In genomic region chr3:170007031-170007663, GRCh38 we compare ENCODE assay signal across 8 cellular contexts. TPM values are rescaled to one million over a fixed set of nuclear protein-coding genes. Genes with fewer than 3 reads are reported as not detected.
DNase-seq lines count a peak whose midpoint lies in the region; ATAC-seq and TF ChIP-seq lines count a peak whose summit lies in the region.

No MANE protein-coding gene starts in this region.

- H3K9me3 ChIP-seq in Peyer's patch = no peaks in the 10 kb centered on the region

- in situ Hi-C loops in ACHN (cut with HindIII; ENCODE audit: low pct_ligation_motif_present, low pct_unique_long_range_greater_than_20kb, low sequenced_read_pairs) = no loop called here

- no peak overlapping the region for H3K4me3 Mint-ChIP-seq in chondrocyte (ENCODE audit: unreplicated experiment)

- ATAC-seq in HG02885 (IDR thresholded peaks at IDR 0.05; ENCODE audit: poor library complexity, unreplicated experiment) = peak; percentile 94

- no peak for TF ChIP-seq CTCF in Peyer's patch (IDR thresholded peaks at IDR 0.05)
- TF ChIP-seq CTCF in chondrocyte (IDR thresholded peaks at IDR 0.05) = no peak

- H3K9me3 Mint-ChIP-seq in chondrocyte (ENCODE audit: low read depth) = no peaks in the 10 kb centered on the region

- DNase-seq in stimulated activated CD4-positive, alpha-beta T cell treated with anti-CD3 and anti-CD28 coated beads, Interleukin-12 subunit alpha, Interleukin-12 subunit beta, amount 100 ng/mL, for 48 hours (ENCODE audit: low read depth in 2 of 3, low spot score in 1 of 3) = peak; percentile 13 to 29 (median 15)
- no peak for DNase-seq in stimulated activated CD4-positive, alpha-beta T cell treated with anti-CD3 and anti-CD28 coated beads, Interleukin-4, amount 100 ng/mL, for 4 hours
- DNase-seq in Peyer's patch (peak in 2 of 3 donors; percentile 49 to 58), chondrocyte (ENCODE audit: low spot score) (no peak), stromal cell of bone marrow (ENCODE audit: low read depth) (peak; percentile 38), ACHN (no peak), NCI-H345 (lab: John Stamatoyannopoulos, UW) (no peak)

- no peaks in the 10 kb centered on the region for H3K36me3 ChIP-seq in Peyer's patch

- H3K4me1 Mint-ChIP-seq in chondrocyte (ENCODE audit: low read depth) = no peaks in the 10 kb centered on the region

- H3K4me1 ChIP-seq in Peyer's patch = peaks cover 0 to 5% (median 0%) of the 10 kb centered on the region in 4 donors

- no peak for TF ChIP-seq POLR2A in Peyer's patch (IDR thresholded peaks at IDR 0.05)

- no peak overlapping the region for H3K4me3 ChIP-seq in Peyer's patch

- H3K36me3 Mint-ChIP-seq in chondrocyte (ENCODE audit: low read depth) = peaks cover 1% of the 10 kb centered on the region

- H3K27ac Mint-ChIP-seq in chondrocyte (ENCODE audit: unreplicated experiment) = peak overlapping the region; percentile 3

- H3K27me3 ChIP-seq in Peyer's patch = no peaks in the 10 kb centered on the region

- no peaks in the 10 kb centered on the region for H3K27me3 Mint-ChIP-seq in chondrocyte (ENCODE audit: low read depth)

- H3K27ac ChIP-seq in Peyer's patch = no peak overlapping the region

RNA-seq across cellular contexts. Expression of gene GPR160, which starts 30.6 kb away (rescaled TPM):
- total RNA-seq in Peyer's patch (100 to 1,000 TPM; 144 to 231 (median 203) TPM), chondrocyte (0.37 to 0.60 TPM (median 0.49 TPM) in 3 replicates)

RNA-seq across cellular contexts. Expression of gene SEC62, which starts 40.5 kb away (rescaled TPM):
- 10 to 100 TPM; 33.2 to 96.6 (median 36.8) TPM for total RNA-seq in Peyer's patch
- 99.2 to 128 TPM (median 106 TPM) in 3 replicates for total RNA-seq in chondrocyte

Comparison
In these comparisons a context has a peak if more than half of its experiments do, and no peak if none do; other contexts are left out.
1. DNase-seq: peak in stimulated activated CD4-positive, alpha-beta T cell treated with anti-CD3 and anti-CD28 coated beads, Interleukin-12 subunit alpha, Interleukin-12 subunit beta, amount 100 ng/mL, for 48 hours (3 of 3), Peyer's patch (2 of 3) and stromal cell of bone marrow (single experiment); none in stimulated activated CD4-positive, alpha-beta T cell treated with anti-CD3 and anti-CD28 coated beads, Interleukin-4, amount 100 ng/mL, for 4 hours (0 of 2), chondrocyte (single experiment), ACHN (single experiment) and NCI-H345 (single experiment).
2. RNA of gene GPR160, which starts 30.6 kb away (total RNA-seq): 144 to 231 TPM in Peyer's patch; 0.37 to 0.60 TPM in chondrocyte; every median in the first group is over 10 times any median in the second.